9 cellular contexts compared by ENCODE assay signal in the genomic region with DNA sequence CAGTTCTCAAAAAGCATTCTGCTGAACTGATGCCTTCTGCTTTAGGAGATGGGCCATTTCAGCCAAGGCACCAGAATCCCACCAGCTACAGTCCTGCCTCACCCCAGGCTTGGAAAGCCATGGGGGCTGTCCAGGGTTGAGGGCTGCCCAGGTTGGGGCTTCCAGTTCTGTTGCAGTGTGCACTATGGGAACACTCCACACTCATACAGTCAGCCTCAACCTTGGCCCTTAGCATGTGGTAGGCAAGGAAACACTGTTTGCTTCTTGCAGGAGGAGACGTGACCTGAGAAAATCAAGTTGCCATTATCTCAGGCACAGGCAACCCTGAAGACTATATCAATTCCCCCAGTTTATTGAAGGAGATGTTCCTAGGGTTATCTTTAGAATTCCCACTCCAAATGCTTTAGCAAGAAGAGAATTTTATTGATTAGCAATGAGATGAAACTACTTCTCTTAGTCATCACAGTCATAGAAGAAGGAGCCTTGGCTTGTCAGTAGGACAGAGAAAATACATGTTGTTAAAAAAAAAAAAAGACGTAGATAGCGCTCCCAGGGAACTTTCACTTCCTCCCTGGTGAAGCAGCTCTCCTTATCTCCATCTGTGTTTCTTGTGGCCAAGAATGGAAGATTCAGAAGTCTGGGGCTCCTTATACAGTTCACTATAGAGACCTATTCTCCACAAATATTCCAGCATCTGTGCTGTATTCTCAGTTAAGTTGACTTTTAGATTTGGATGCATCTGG. TPM values are rescaled to one million over a fixed set of nuclear protein-coding genes. Genes with fewer than 3 reads are reported as not detected.
DNase-seq lines count a peak whose midpoint lies in the region; ATAC-seq, FAIRE-seq and TF ChIP-seq lines count a peak whose summit lies in the region.
"Had no signal": no experiment of that assay in that cellular context is flagged by ENCODE, and none has a peak within 500 bp of the region (broad histone marks: within the 10 kb centered on the region; RNA-seq: fewer than 3 reads in every experiment).

No MANE protein-coding gene starts in this region.

- ATAC-seq in GM18870 (IDR thresholded peaks at IDR 0.05; ENCODE audit: unreplicated experiment) = peak; percentile 83
- ATAC-seq in GM21737 (IDR thresholded peaks at IDR 0.05; ENCODE audit: unreplicated experiment) = peak; percentile 84
- ATAC-seq in HG03378 (IDR thresholded peaks at IDR 0.05; ENCODE audit: unreplicated experiment) = peak; percentile 91

- DNase-seq in bronchial epithelial cell (ENCODE audit: low read depth) (no peak), UCSD-AML1 (lab: John Stamatoyannopoulos, UW; ENCODE audit: unreplicated experiment) (no peak), NCI-H2081 treated with DMSO at 0.1 percent for 48 hours (lab: John Stamatoyannopoulos, UW) (no peak), DMS79 (lab: John Stamatoyannopoulos, UW) (no peak)
- no peak for DNase-seq in activated CD4-positive, CD25-positive, alpha-beta regulatory T cell (lab: John Stamatoyannopoulos, UW)
- DNase-seq: colonic mucosa had no signal

- FAIRE-seq in bronchial epithelial cell (lab: Jason Lieb, UNC) = peak; percentile 60

- no peak for TF ChIP-seq CTCF in bronchial epithelial cell (IDR thresholded peaks at IDR 0.05; ENCODE audit: insufficient read depth, low read length, severe bottlenecking)

- no peak overlapping the region for H3K4me3 ChIP-seq in bronchial epithelial cell (ENCODE audit: low read depth, low read length)
- H3K4me3 ChIP-seq: colonic mucosa had no signal

- no peaks in the 10 kb centered on the region for H3K36me3 ChIP-seq in bronchial epithelial cell (ENCODE audit: control insufficient read depth, insufficient read depth, low read length)
- H3K36me3 ChIP-seq: colonic mucosa had no signal

- H3K27me3 ChIP-seq in bronchial epithelial cell (ENCODE audit: control insufficient read depth, insufficient read depth, low read length) = peaks cover 1% of the 10 kb centered on the region
- H3K27me3 ChIP-seq: colonic mucosa had no signal

RNA-seq across cellular contexts. Expression of a gene that starts 38.3 kb away (rescaled TPM):
- 0.26 TPM in 2 replicates for total RNA-seq in bronchial epithelial cell
